ENCODE assay signal across 31 cellular contexts in genomic region chr22:21923163-21923561, GRCh38.
"Had no signal": no experiment of that assay in that cellular context is flagged by ENCODE, and none has a peak within 500 bp of the region (broad histone marks: within the 10 kb centered on the region; RNA-seq: fewer than 3 reads in every experiment).

No MANE protein-coding gene starts in this region.

- H3K9me3 Mint-ChIP-seq: activated CD4-positive, alpha-beta memory T cell treated with anti-CD3 and anti-CD28 coated beads, Interleukin-2, amount 10 ng/mL, durations not matched to agents 7 days and 5 days; activated CD4-positive, alpha-beta T cell treated with anti-CD3 and anti-CD28 coated beads, Interleukin-2, amount 10 ng/mL, durations not matched to agents 7 days and 5 days; activated naive CD4-positive, alpha-beta T cell treated with anti-CD3 and anti-CD28 coated beads, Interleukin-2, amount 10 ng/mL, durations not matched to agents 7 days and 5 days; activated naive CD4-positive, alpha-beta T cell treated with anti-CD3 and anti-CD28 coated beads, Interleukin-2, amount 50 U/mL, for 72 hours; activated naive CD8-positive, alpha-beta T cell treated with anti-CD3 and anti-CD28 coated beads, Interleukin-2, amount 10 ng/mL, durations not matched to agents 7 days and 5 days; activated T-cell treated with anti-CD3 and anti-CD28 coated beads, Interleukin-2, amount 50 U/mL, for 24 hours; activated T-cell treated with anti-CD3 and anti-CD28 coated beads, Interleukin-2, amount 50 U/mL, for 72 hours; central memory CD8-positive, alpha-beta T cell; dendritic cell treated with granulocyte-macrophage colony-stimulating factor and Interleukin-4, amounts not matched to agents 40 ng/mL and 50 ng/mL, for 4 days; endodermal cell; T-helper 2 cell treated with Interferon-gamma antibody and Interleukin-4, amounts not matched to agents 5 μg/mL and 100 μg/mL, for 36 hours had no signal

- H3K36me3 Mint-ChIP-seq: activated naive CD4-positive, alpha-beta T cell treated with anti-CD3 and anti-CD28 coated beads, Interleukin-2, amount 10 ng/mL, durations not matched to agents 7 days and 5 days; activated naive CD4-positive, alpha-beta T cell treated with anti-CD3 and anti-CD28 coated beads, Interleukin-2, amount 50 U/mL, for 72 hours; activated naive CD8-positive, alpha-beta T cell treated with anti-CD3 and anti-CD28 coated beads, Interleukin-2, amount 10 ng/mL, durations not matched to agents 7 days and 5 days had no signal

- H3K27me3 ChIP-seq: ascending aorta, brain microvascular endothelial cell, dorsolateral prefrontal cortex, foreskin keratinocyte, gastrocnemius medialis, heart left ventricle had no signal

- H3K27ac ChIP-seq: ascending aorta, brain microvascular endothelial cell, coronary artery, foreskin keratinocyte, gastrocnemius medialis, heart left ventricle had no signal

- H3K27ac Mint-ChIP-seq: activated CD4-positive, alpha-beta memory T cell treated with anti-CD3 and anti-CD28 coated beads, Interleukin-2, amount 10 ng/mL, durations not matched to agents 7 days and 5 days; activated CD4-positive, alpha-beta T cell treated with anti-CD3 and anti-CD28 coated beads, Interleukin-2, amount 10 ng/mL, durations not matched to agents 7 days and 5 days; activated naive CD4-positive, alpha-beta T cell treated with anti-CD3 and anti-CD28 coated beads, Interleukin-2, amount 10 ng/mL, durations not matched to agents 7 days and 5 days; activated naive CD4-positive, alpha-beta T cell treated with anti-CD3 and anti-CD28 coated beads, Interleukin-2, amount 50 U/mL, for 72 hours; activated naive CD8-positive, alpha-beta T cell treated with anti-CD3 and anti-CD28 coated beads, Interleukin-2, amount 10 ng/mL, durations not matched to agents 7 days and 5 days; activated T-cell treated with anti-CD3 and anti-CD28 coated beads, Interleukin-2, amount 50 U/mL, for 24 hours; activated T-cell treated with anti-CD3 and anti-CD28 coated beads, Interleukin-2, amount 50 U/mL, for 72 hours; dendritic cell treated with granulocyte-macrophage colony-stimulating factor and Interleukin-4, amounts not matched to agents 40 ng/mL and 50 ng/mL, for 4 days; T-helper 17 cell; T-helper 2 cell treated with Interferon-gamma antibody and Interleukin-4, amounts not matched to agents 5 μg/mL and 100 μg/mL, for 36 hours had no signal

- H3K4me1 Mint-ChIP-seq: activated CD4-positive, alpha-beta memory T cell treated with anti-CD3 and anti-CD28 coated beads, Interleukin-2, amount 10 ng/mL, durations not matched to agents 7 days and 5 days; activated CD4-positive, alpha-beta T cell treated with anti-CD3 and anti-CD28 coated beads, Interleukin-2, amount 10 ng/mL, durations not matched to agents 7 days and 5 days; activated naive CD4-positive, alpha-beta T cell treated with anti-CD3 and anti-CD28 coated beads, Interleukin-2, amount 10 ng/mL, durations not matched to agents 7 days and 5 days; activated naive CD8-positive, alpha-beta T cell treated with anti-CD3 and anti-CD28 coated beads, Interleukin-2, amount 10 ng/mL, durations not matched to agents 7 days and 5 days; central memory CD8-positive, alpha-beta T cell had no signal

- H3K4me1 ChIP-seq: ascending aorta, foreskin keratinocyte, gastrocnemius medialis had no signal

- H3K27me3 Mint-ChIP-seq: activated CD4-positive, alpha-beta memory T cell treated with anti-CD3 and anti-CD28 coated beads, Interleukin-2, amount 10 ng/mL, durations not matched to agents 7 days and 5 days; activated CD4-positive, alpha-beta T cell treated with anti-CD3 and anti-CD28 coated beads, Interleukin-2, amount 10 ng/mL, durations not matched to agents 7 days and 5 days; activated naive CD4-positive, alpha-beta T cell treated with anti-CD3 and anti-CD28 coated beads, Interleukin-2, amount 10 ng/mL, durations not matched to agents 7 days and 5 days; activated naive CD8-positive, alpha-beta T cell treated with anti-CD3 and anti-CD28 coated beads, Interleukin-2, amount 10 ng/mL, durations not matched to agents 7 days and 5 days; activated T-cell treated with anti-CD3 and anti-CD28 coated beads, Interleukin-2, amount 50 U/mL, for 24 hours; central memory CD8-positive, alpha-beta T cell; dendritic cell treated with granulocyte-macrophage colony-stimulating factor and Interleukin-4, amounts not matched to agents 40 ng/mL and 50 ng/mL, for 4 days; T-helper 17 cell had no signal

- DNase-seq: activated CD4-positive, alpha-beta memory T cell treated with anti-CD3 and anti-CD28 coated beads, Interleukin-2, amount 10 ng/mL, durations not matched to agents 7 days and 5 days; activated CD4-positive, alpha-beta T cell treated with anti-CD3 and anti-CD28 coated beads for 1 hour; activated CD4-positive, alpha-beta T cell treated with anti-CD3 and anti-CD28 coated beads for 4 hours; activated CD4-positive, alpha-beta T cell treated with anti-CD3 and anti-CD28 coated beads, Interleukin-2, amount 10 ng/mL, durations not matched to agents 7 days and 5 days; activated CD4-positive, alpha-beta T cell treated with anti-CD3 and anti-CD28 coated beads, Interleukin-2, amount 50 U/mL, for 4 hours; activated CD8-positive, alpha-beta memory T cell treated with anti-CD3 and anti-CD28 coated beads, Interleukin-2, amount 50 U/mL, for 48 hours; activated gamma-delta T cell; activated naive CD4-positive, alpha-beta T cell; activated naive CD4-positive, alpha-beta T cell treated with anti-CD3 and anti-CD28 coated beads, Interleukin-2, amount 10 ng/mL, durations not matched to agents 7 days and 5 days; activated naive CD8-positive, alpha-beta T cell treated with anti-CD3 and anti-CD28 coated beads, Interleukin-2, amount 10 ng/mL, durations not matched to agents 7 days and 5 days; activated T-cell treated with anti-CD3 and anti-CD28 coated beads for 4 hours; activated T-cell treated with anti-CD3 and anti-CD28 coated beads, Interleukin-2, amount 50 U/mL, for 24 hours; activated T-cell treated with anti-CD3 and anti-CD28 coated beads, Interleukin-2, amount 50 U/mL, for 72 hours; brain microvascular endothelial cell; dorsolateral prefrontal cortex; effector memory CD4-positive, alpha-beta T cell; foreskin keratinocyte; gastrocnemius medialis; glutamatergic neuron; heart left ventricle; T-helper 1 cell; T-helper 17 cell; T1000 had no signal

- H3K9me3 ChIP-seq: ascending aorta, gastrocnemius medialis, heart left ventricle had no signal

- H3K4me3 Mint-ChIP-seq: activated CD4-positive, alpha-beta memory T cell treated with anti-CD3 and anti-CD28 coated beads, Interleukin-2, amount 10 ng/mL, durations not matched to agents 7 days and 5 days; activated CD4-positive, alpha-beta T cell treated with anti-CD3 and anti-CD28 coated beads, Interleukin-2, amount 10 ng/mL, durations not matched to agents 7 days and 5 days; activated naive CD4-positive, alpha-beta T cell treated with anti-CD3 and anti-CD28 coated beads, Interleukin-2, amount 10 ng/mL, durations not matched to agents 7 days and 5 days; activated naive CD8-positive, alpha-beta T cell treated with anti-CD3 and anti-CD28 coated beads, Interleukin-2, amount 10 ng/mL, durations not matched to agents 7 days and 5 days; activated T-cell treated with anti-CD3 and anti-CD28 coated beads, Interleukin-2, amount 50 U/mL, for 24 hours; activated T-cell treated with anti-CD3 and anti-CD28 coated beads, Interleukin-2, amount 50 U/mL, for 72 hours; central memory CD8-positive, alpha-beta T cell; dendritic cell treated with granulocyte-macrophage colony-stimulating factor and Interleukin-4, amounts not matched to agents 40 ng/mL and 50 ng/mL, for 4 days; endodermal cell; T-helper 17 cell; T-helper 2 cell treated with Interferon-gamma antibody and Interleukin-4, amounts not matched to agents 5 μg/mL and 100 μg/mL, for 36 hours had no signal

- H3K4me3 ChIP-seq: ascending aorta, coronary artery, dorsolateral prefrontal cortex, gastrocnemius medialis, heart left ventricle had no signal

- ATAC-seq: activated naive CD4-positive, alpha-beta T cell treated with anti-CD3 and anti-CD28 coated beads, Interleukin-2, amount 50 U/mL, for 72 hours; activated T-cell treated with anti-CD3 and anti-CD28 coated beads, Interleukin-2, amount 50 U/mL, for 72 hours; esophagus mucosa; foreskin keratinocyte; gastrocnemius medialis; heart left ventricle; T-helper 17 cell had no signal
